ENCODE assay signal across 1 cellular context in genomic region chr7:25863727-25864116, GRCh38.
TF ChIP-seq lines count a peak whose summit lies in the region.

No MANE protein-coding gene starts in this region.

TF ChIP-seq in GM23338, 12 proteins besides CTCF, POLR2A, EP300 and RAD21 (continued from another document):
- no peak for TF ChIP-seq ZNF462 (CRISPR knock-in tag; IDR thresholded peaks at IDR 0.05)
- TF ChIP-seq ZNF114 (CRISPR knock-in tag; IDR thresholded peaks at IDR 0.05), result no peak
